ENCODE assay signal across 1 cellular context in genomic region chr6:109760208-109760607, GRCh38.
TF ChIP-seq lines count a peak whose summit lies in the region.

No MANE protein-coding gene starts in this region.

TF ChIP-seq in liver, 16 proteins besides CTCF, POLR2A, EP300 and RAD21 (continued from another document):
- TF ChIP-seq, protein P1, sequence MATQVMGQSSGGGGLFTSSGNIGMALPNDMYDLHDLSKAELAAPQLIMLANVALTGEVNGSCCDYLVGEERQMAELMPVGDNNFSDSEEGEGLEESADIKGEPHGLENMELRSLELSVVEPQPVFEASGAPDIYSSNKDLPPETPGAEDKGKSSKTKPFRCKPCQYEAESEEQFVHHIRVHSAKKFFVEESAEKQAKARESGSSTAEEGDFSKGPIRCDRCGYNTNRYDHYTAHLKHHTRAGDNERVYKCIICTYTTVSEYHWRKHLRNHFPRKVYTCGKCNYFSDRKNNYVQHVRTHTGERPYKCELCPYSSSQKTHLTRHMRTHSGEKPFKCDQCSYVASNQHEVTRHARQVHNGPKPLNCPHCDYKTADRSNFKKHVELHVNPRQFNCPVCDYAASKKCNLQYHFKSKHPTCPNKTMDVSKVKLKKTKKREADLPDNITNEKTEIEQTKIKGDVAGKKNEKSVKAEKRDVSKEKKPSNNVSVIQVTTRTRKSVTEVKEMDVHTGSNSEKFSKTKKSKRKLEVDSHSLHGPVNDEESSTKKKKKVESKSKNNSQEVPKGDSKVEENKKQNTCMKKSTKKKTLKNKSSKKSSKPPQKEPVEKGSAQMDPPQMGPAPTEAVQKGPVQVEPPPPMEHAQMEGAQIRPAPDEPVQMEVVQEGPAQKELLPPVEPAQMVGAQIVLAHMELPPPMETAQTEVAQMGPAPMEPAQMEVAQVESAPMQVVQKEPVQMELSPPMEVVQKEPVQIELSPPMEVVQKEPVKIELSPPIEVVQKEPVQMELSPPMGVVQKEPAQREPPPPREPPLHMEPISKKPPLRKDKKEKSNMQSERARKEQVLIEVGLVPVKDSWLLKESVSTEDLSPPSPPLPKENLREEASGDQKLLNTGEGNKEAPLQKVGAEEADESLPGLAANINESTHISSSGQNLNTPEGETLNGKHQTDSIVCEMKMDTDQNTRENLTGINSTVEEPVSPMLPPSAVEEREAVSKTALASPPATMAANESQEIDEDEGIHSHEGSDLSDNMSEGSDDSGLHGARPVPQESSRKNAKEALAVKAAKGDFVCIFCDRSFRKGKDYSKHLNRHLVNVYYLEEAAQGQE (IDR thresholded peaks at IDR 0.05), result no peak
- TF ChIP-seq NR2F2 (IDR thresholded peaks at IDR 0.05) (peak; percentile 19), ATF3 (IDR thresholded peaks at IDR 0.05) (no peak), FOXA2 (IDR thresholded peaks at IDR 0.05) (no peak)
TF ChIP-seq in liver: peak in this region for 1.
